ENCODE assay signal across 25 cellular contexts in the genomic region with DNA sequence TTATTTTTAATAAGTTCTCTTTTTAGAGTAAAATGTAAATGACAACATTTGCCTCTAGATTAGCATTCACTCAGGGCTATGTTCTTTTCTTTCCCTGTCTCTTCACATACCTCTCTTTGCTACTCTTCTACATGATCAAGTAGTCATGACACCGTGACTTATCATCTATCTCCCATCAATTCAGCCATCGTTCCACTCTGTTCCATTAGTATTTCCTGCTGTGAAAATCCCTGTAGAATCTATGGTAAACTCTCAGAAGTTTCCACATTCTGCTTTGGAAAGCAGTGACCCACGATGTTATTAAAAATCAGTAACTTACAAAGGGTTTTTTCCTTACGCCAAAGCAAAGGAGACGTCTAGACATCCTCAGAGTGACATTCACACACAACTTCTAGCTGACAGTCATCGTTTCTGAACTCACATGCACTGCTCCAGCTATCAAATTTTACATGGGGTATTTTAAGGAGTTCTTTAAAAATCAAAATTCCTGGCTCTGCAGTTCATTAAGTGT.
DNase-seq lines count a peak whose midpoint lies in the region; ATAC-seq and TF ChIP-seq lines count a peak whose summit lies in the region.
"Had no signal": no experiment of that assay in that cellular context is flagged by ENCODE, and none has a peak within 500 bp of the region (broad histone marks: within the 10 kb centered on the region; RNA-seq: fewer than 3 reads in every experiment).

No MANE protein-coding gene starts in this region.

- H3K9me3 ChIP-seq in muscle layer of colon (ENCODE audit: low read length) (no peaks in the 10 kb centered on the region), smooth muscle cell (replicated peaks; ENCODE audit: low read depth) (no peaks in the 10 kb centered on the region)
- H3K9me3 ChIP-seq: MG63, tibial nerve had no signal

- peaks cover under 1% of the 10 kb centered on the region for H3K36me3 ChIP-seq in muscle layer of colon (ENCODE audit: insufficient read depth, low read length)
- H3K36me3 ChIP-seq in smooth muscle cell (ENCODE audit: low read depth), result no peaks in the 10 kb centered on the region
- H3K36me3 ChIP-seq: tibial nerve had no signal

- peaks cover 35% of the 10 kb centered on the region for H3K4me1 Mint-ChIP-seq in brain
- no peaks in the 10 kb centered on the region for H3K4me1 Mint-ChIP-seq in natural killer cell treated with Interleukin-12 subunit alpha and Interleukin-12 subunit beta and Interleukin-15 and Interleukin-18, amount 100 ng/mL, for 72 hours (ENCODE audit: low read depth in 2 of 2)
- H3K4me1 Mint-ChIP-seq: CD4-positive, alpha-beta memory T cell; naive B cell; stimulated activated effector memory CD8-positive, alpha-beta T cell treated with anti-CD3 and anti-CD28 coated beads, Interleukin-12 subunit alpha, Interleukin-12 subunit beta, amount 100 ng/mL, for 72 hours had no signal

- POLR2A ChIA-PET in HEK293T (lab: Yijun Ruan, JAX), result no interaction called here

- no peak for ATAC-seq in GM19395 (IDR thresholded peaks at IDR 0.05; ENCODE audit: unreplicated experiment)
- no peak for ATAC-seq in natural killer cell treated with Interleukin-12 subunit alpha and Interleukin-12 subunit beta and Interleukin-15 and Interleukin-18, amount 100 ng/mL, for 72 hours
- ATAC-seq: GM23338; left lobe of liver; stimulated activated effector memory CD8-positive, alpha-beta T cell treated with anti-CD3 and anti-CD28 coated beads, Interleukin-12 subunit alpha, Interleukin-12 subunit beta, amount 100 ng/mL, for 72 hours had no signal

- H3K4me3 Mint-ChIP-seq in brain, result peak overlapping the region in 4 of 5 experiments; percentile 6 to 48 (median 14)
- H3K4me3 Mint-ChIP-seq in natural killer cell treated with Interleukin-12 subunit alpha and Interleukin-12 subunit beta and Interleukin-15 and Interleukin-18, amount 100 ng/mL, for 72 hours, result no peak overlapping the region
- H3K4me3 Mint-ChIP-seq: activated naive CD4-positive, alpha-beta T cell treated with anti-CD3 and anti-CD28 coated beads for 36 hours; CD4-positive, alpha-beta memory T cell; GM23338; naive B cell; stimulated activated effector memory CD8-positive, alpha-beta T cell treated with anti-CD3 and anti-CD28 coated beads, Interleukin-12 subunit alpha, Interleukin-12 subunit beta, amount 100 ng/mL, for 72 hours; T-helper 1 cell treated with Interleukin-12 subunit alpha and Interleukin-12 subunit beta and Interleukin-4 antibody, amounts not matched to agents 30 μg/mL and 1 μg/mL, for 36 hours had no signal

- 77% methylated on average over 6 of the region's 6 CpGs for WGBS in smooth muscle cell (ENCODE audit: low lambda C conversion rate)

- no peak for TF ChIP-seq CTCF in brain (conservative IDR thresholded peaks at IDR 0.05)
- no peak for TF ChIP-seq CTCF in smooth muscle cell (IDR thresholded peaks at IDR 0.05; ENCODE audit: borderline replicate concordance, insufficient read depth, poor library complexity, severe bottlenecking)

- peaks cover 4% of the 10 kb centered on the region for H3K36me3 Mint-ChIP-seq in brain
- H3K36me3 Mint-ChIP-seq in natural killer cell treated with Interleukin-12 subunit alpha and Interleukin-12 subunit beta and Interleukin-15 and Interleukin-18, amount 100 ng/mL, for 72 hours, result peaks cover 9% of the 10 kb centered on the region
- H3K36me3 Mint-ChIP-seq: CD4-positive, alpha-beta memory T cell; naive B cell; stimulated activated effector memory CD8-positive, alpha-beta T cell treated with anti-CD3 and anti-CD28 coated beads, Interleukin-12 subunit alpha, Interleukin-12 subunit beta, amount 100 ng/mL, for 72 hours had no signal

- H3K4me1 ChIP-seq in muscle layer of colon (ENCODE audit: insufficient read depth, low read length), result peaks cover 54% of the 10 kb centered on the region
- H3K4me1 ChIP-seq in smooth muscle cell (ENCODE audit: low read depth), result no peaks in the 10 kb centered on the region

- no peak overlapping the region for H3K9ac ChIP-seq in muscle layer of colon (ENCODE audit: low read length)
- H3K9ac ChIP-seq in smooth muscle cell (ENCODE audit: low read depth), result no peak overlapping the region

- H3F3A ChIP-seq in smooth muscle cell (ENCODE audit: low read depth), result peaks cover 10% of the 10 kb centered on the region

- peak overlapping the region in 4 of 5 experiments; percentile 23 to 70 (median 47) for H3K27ac Mint-ChIP-seq in brain
- H3K27ac Mint-ChIP-seq in natural killer cell treated with Interleukin-12 subunit alpha and Interleukin-12 subunit beta and Interleukin-15 and Interleukin-18, amount 100 ng/mL, for 72 hours, result no peak overlapping the region
- H3K27ac Mint-ChIP-seq: activated naive CD4-positive, alpha-beta T cell treated with anti-CD3 and anti-CD28 coated beads for 36 hours; CD4-positive, alpha-beta memory T cell; GM23338; naive B cell; progenitor cell of endocrine pancreas; stimulated activated effector memory CD8-positive, alpha-beta T cell treated with anti-CD3 and anti-CD28 coated beads, Interleukin-12 subunit alpha, Interleukin-12 subunit beta, amount 100 ng/mL, for 72 hours; T-helper 1 cell treated with Interleukin-12 subunit alpha and Interleukin-12 subunit beta and Interleukin-4 antibody, amounts not matched to agents 30 μg/mL and 1 μg/mL, for 36 hours had no signal

- no peak overlapping the region for H3K4me2 ChIP-seq in smooth muscle cell
- H3K4me2 ChIP-seq: GM23338 had no signal

- H4K20me1 ChIP-seq in smooth muscle cell (ENCODE audit: low read depth), result no peaks in the 10 kb centered on the region

- peaks cover 0 to 2% (median 0%) of the 10 kb centered on the region in 5 experiments for H3K9me3 Mint-ChIP-seq in brain
- peaks cover 7% of the 10 kb centered on the region for H3K9me3 Mint-ChIP-seq in natural killer cell treated with Interleukin-12 subunit alpha and Interleukin-12 subunit beta and Interleukin-15 and Interleukin-18, amount 100 ng/mL, for 72 hours
- H3K9me3 Mint-ChIP-seq: activated naive CD4-positive, alpha-beta T cell treated with anti-CD3 and anti-CD28 coated beads for 36 hours; GM23338; naive B cell; T-helper 1 cell treated with Interleukin-12 subunit alpha and Interleukin-12 subunit beta and Interleukin-4 antibody, amounts not matched to agents 30 μg/mL and 1 μg/mL, for 36 hours had no signal

- H2AFZ ChIP-seq in smooth muscle cell (ENCODE audit: low read depth), result peak overlapping the region; percentile 7
- H2AFZ ChIP-seq: GM23338 had no signal

- H3K27me3 Mint-ChIP-seq in brain, result no peaks in the 10 kb centered on the region
- no peaks in the 10 kb centered on the region for H3K27me3 Mint-ChIP-seq in natural killer cell treated with Interleukin-12 subunit alpha and Interleukin-12 subunit beta and Interleukin-15 and Interleukin-18, amount 100 ng/mL, for 72 hours
- H3K27me3 Mint-ChIP-seq: CD4-positive, alpha-beta memory T cell; progenitor cell of endocrine pancreas had no signal

- H3K27ac ChIP-seq in muscle layer of colon (ENCODE audit: low read depth, low read length) (peak overlapping the region; percentile 66), smooth muscle cell (ENCODE audit: low read depth) (no peak overlapping the region)

- H3K27me3 ChIP-seq in muscle layer of colon (ENCODE audit: control insufficient read depth in 1 of 2, insufficient read depth in 2 of 2, low read length in 2 of 2) (no peaks in the 10 kb centered on the region), smooth muscle cell (ENCODE audit: low read depth) (no peaks in the 10 kb centered on the region)
- H3K27me3 ChIP-seq: MG63, tibial nerve had no signal

- CTCF ChIA-PET in HEK293T (lab: Yijun Ruan, JAX), result interaction anchor here (0.6 kb wide), 1 partner anchor 80 kb away, joined by 3 read pairs; no protein-coding TSS in a partner anchor

- no peaks in the 10 kb centered on the region for H3K79me2 ChIP-seq in smooth muscle cell (ENCODE audit: low read depth)

- DNase-seq in HEK293T (ENCODE audit: extremely low spot score), result no peak
- DNase-seq in smooth muscle cell (lab: John Stamatoyannopoulos, UW; ENCODE audit: unreplicated experiment), result no peak
- DNase-seq in UCSD-AML1 (lab: John Stamatoyannopoulos, UW; ENCODE audit: unreplicated experiment), result no peak
- no peak for DNase-seq in NCI-H1092 treated with DMSO at 0.1 percent for 48 hours (lab: John Stamatoyannopoulos, UW)
- DNase-seq in natural killer cell treated with Interleukin-12 subunit alpha and Interleukin-12 subunit beta and Interleukin-15 and Interleukin-18, amount 100 ng/mL, for 72 hours (ENCODE audit: low spot score), result no peak
- DNase-seq: activated CD4-positive, alpha-beta T cell treated with anti-CD3 and anti-CD28 coated beads, Interleukin-2, amount 50 U/mL, for 48 hours; activated naive CD4-positive, alpha-beta T cell treated with anti-CD3 and anti-CD28 coated beads for 36 hours; activated T-cell treated with anti-CD3 and anti-CD28 coated beads for 4 hours; CD4-positive, alpha-beta memory T cell; dermis blood vessel endothelial cell; DMS79; MG63; naive B cell; NCI-H1694 treated with DMSO at 0.1 percent for 48 hours; SHP77; stimulated activated CD4-positive, alpha-beta T cell treated with anti-CD3 and anti-CD28 coated beads, Interleukin-15, amount 100 ng/mL, for 24 hours had no signal

- H3K4me3 ChIP-seq in muscle layer of colon (ENCODE audit: low read depth in 1 of 2, low read length in 2 of 2) (no peak overlapping the region), smooth muscle cell (no peak overlapping the region)
- H3K4me3 ChIP-seq: GM23338, MG63, tibial nerve had no signal

TF ChIP-seq in HEK293T, 16 proteins besides CTCF, POLR2A, EP300 and RAD21:
- TF ChIP-seq CTBP1 (IDR thresholded peaks at IDR 0.05; ENCODE audit: borderline replicate concordance), result peak; percentile 85
- TF ChIP-seq ARNT (IDR thresholded peaks at IDR 0.05), result peak; percentile 96
- no peak for TF ChIP-seq BHLHE40 (IDR thresholded peaks at IDR 0.05; ENCODE audit: borderline replicate concordance)
- TF ChIP-seq SP1 (IDR thresholded peaks at IDR 0.05), result no peak
- TF ChIP-seq, protein P1, sequence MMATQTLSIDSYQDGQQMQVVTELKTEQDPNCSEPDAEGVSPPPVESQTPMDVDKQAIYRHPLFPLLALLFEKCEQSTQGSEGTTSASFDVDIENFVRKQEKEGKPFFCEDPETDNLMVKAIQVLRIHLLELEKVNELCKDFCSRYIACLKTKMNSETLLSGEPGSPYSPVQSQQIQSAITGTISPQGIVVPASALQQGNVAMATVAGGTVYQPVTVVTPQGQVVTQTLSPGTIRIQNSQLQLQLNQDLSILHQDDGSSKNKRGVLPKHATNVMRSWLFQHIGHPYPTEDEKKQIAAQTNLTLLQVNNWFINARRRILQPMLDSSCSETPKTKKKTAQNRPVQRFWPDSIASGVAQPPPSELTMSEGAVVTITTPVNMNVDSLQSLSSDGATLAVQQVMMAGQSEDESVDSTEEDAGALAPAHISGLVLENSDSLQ (IDR thresholded peaks at IDR 0.05), result peak; percentile 63
TF ChIP-seq in HEK293T: peak in this region for 3.

Comparison
In these comparisons a context has a peak if more than half of its experiments do, and no peak if none do; other contexts are left out.
1. H3K27ac Mint-ChIP-seq: peak in brain (4 of 5); none in natural killer cell treated with Interleukin-12 subunit alpha and Interleukin-12 subunit beta and Interleukin-15 and Interleukin-18, amount 100 ng/mL, for 72 hours (0 of 2).